ENCODE assay signal across 31 cellular contexts in genomic region chr7:17019106-17019505, GRCh38.
"Had no signal": no experiment of that assay in that cellular context is flagged by ENCODE, and none has a peak within 500 bp of the region (broad histone marks: within the 10 kb centered on the region; RNA-seq: fewer than 3 reads in every experiment).

No MANE protein-coding gene starts in this region.

- H3K27ac ChIP-seq: colonic mucosa, gastrocnemius medialis, hepatocyte, neutrophil, parathyroid adenoma, right lobe of liver, suprapubic skin, transverse colon, upper lobe of right lung, uterus had no signal

- H2AFZ ChIP-seq: hepatocyte, parathyroid adenoma had no signal

- H3K9me3 Mint-ChIP-seq: effector memory CD8-positive, alpha-beta T cell; memory B cell; naive B cell; neural crest cell had no signal

- H3K4me3 Mint-ChIP-seq: effector memory CD8-positive, alpha-beta T cell; memory B cell; mesothelial cell of epicardium; naive B cell; natural killer cell treated with Interleukin-12 subunit alpha and Interleukin-12 subunit beta and Interleukin-15 and Interleukin-18, amount 100 ng/mL, for 72 hours; neural crest cell; stimulated activated naive CD8-positive, alpha-beta T cell treated with anti-CD3 and anti-CD28 coated beads, Interleukin-15, amount 100 ng/mL, for 72 hours had no signal

- H3K27ac Mint-ChIP-seq: effector memory CD8-positive, alpha-beta T cell; memory B cell; mesothelial cell of epicardium; naive B cell; natural killer cell treated with Interleukin-12 subunit alpha and Interleukin-12 subunit beta and Interleukin-15 and Interleukin-18, amount 100 ng/mL, for 72 hours; progenitor cell of endocrine pancreas; stimulated activated naive CD8-positive, alpha-beta T cell treated with anti-CD3 and anti-CD28 coated beads, Interleukin-15, amount 100 ng/mL, for 72 hours had no signal

- H3K79me2 ChIP-seq: hepatocyte, parathyroid adenoma had no signal

- H3K4me3 ChIP-seq: colonic mucosa, gastrocnemius medialis, hepatocyte, lung, mucosa of descending colon, right lobe of liver, smooth muscle cell, suprapubic skin, transverse colon, upper lobe of right lung, uterus had no signal

- H3K4me1 Mint-ChIP-seq: memory B cell, naive B cell, neural crest cell had no signal

- H3K36me3 Mint-ChIP-seq: memory B cell, mesothelial cell of epicardium, naive B cell had no signal

- DNase-seq: colonic mucosa; effector memory CD8-positive, alpha-beta T cell; erythroblast; gastrocnemius medialis; head of caudate nucleus; kidney; mucosa of descending colon; naive B cell; right lobe of liver; stimulated activated CD4-positive, alpha-beta T cell treated with anti-CD3 and anti-CD28 coated beads, Interleukin-12 subunit alpha, Interleukin-12 subunit beta, amount 100 ng/mL, for 4 hours; stimulated activated CD4-positive, alpha-beta T cell treated with anti-CD3 and anti-CD28 coated beads, Interleukin-1b, Interleukin-23, amount 100 ng/mL, for 48 hours; stimulated activated CD4-positive, alpha-beta T cell treated with anti-CD3 and anti-CD28 coated beads, Interleukin-4, amount 100 ng/mL, for 1 hour; stimulated activated CD8-positive, alpha-beta memory T cell treated with anti-CD3 and anti-CD28 coated beads, Interleukin-4, amount 100 ng/mL, for 48 hours; stimulated activated naive CD4-positive, alpha-beta T cell; stimulated activated naive CD8-positive, alpha-beta T cell treated with anti-CD3 and anti-CD28 coated beads, Interleukin-15, amount 100 ng/mL, for 72 hours; transverse colon; upper lobe of right lung; uterus had no signal

- H3K4me1 ChIP-seq: gastrocnemius medialis, uterus had no signal

- H3K9me3 ChIP-seq: colonic mucosa, gastrocnemius medialis, mucosa of descending colon, neutrophil, right lobe of liver, suprapubic skin, transverse colon, upper lobe of right lung, uterus had no signal

- H3K27me3 Mint-ChIP-seq: effector memory CD8-positive, alpha-beta T cell; naive B cell; natural killer cell treated with Interleukin-12 subunit alpha and Interleukin-12 subunit beta and Interleukin-15 and Interleukin-18, amount 100 ng/mL, for 72 hours; progenitor cell of endocrine pancreas had no signal

- H3K4me2 ChIP-seq: hepatocyte, smooth muscle cell had no signal

- H3K27me3 ChIP-seq: colonic mucosa, gastrocnemius medialis, hepatocyte, neutrophil, right lobe of liver, suprapubic skin, transverse colon, upper lobe of right lung, uterus had no signal

- H3K9ac ChIP-seq: parathyroid adenoma had no signal

- FAIRE-seq: endometrium, kidney had no signal

- ATAC-seq: effector memory CD8-positive, alpha-beta T cell; gastrocnemius medialis; left lobe of liver; mucosa of descending colon; natural killer cell treated with Interleukin-12 subunit alpha and Interleukin-12 subunit beta and Interleukin-15 and Interleukin-18, amount 100 ng/mL, for 72 hours; right lobe of liver; stimulated activated naive CD8-positive, alpha-beta T cell treated with anti-CD3 and anti-CD28 coated beads, Interleukin-15, amount 100 ng/mL, for 72 hours; upper lobe of right lung had no signal

- H3K36me3 ChIP-seq: colonic mucosa, gastrocnemius medialis, neutrophil, right lobe of liver, suprapubic skin, transverse colon, upper lobe of right lung, uterus had no signal
